In the genomic region with DNA sequence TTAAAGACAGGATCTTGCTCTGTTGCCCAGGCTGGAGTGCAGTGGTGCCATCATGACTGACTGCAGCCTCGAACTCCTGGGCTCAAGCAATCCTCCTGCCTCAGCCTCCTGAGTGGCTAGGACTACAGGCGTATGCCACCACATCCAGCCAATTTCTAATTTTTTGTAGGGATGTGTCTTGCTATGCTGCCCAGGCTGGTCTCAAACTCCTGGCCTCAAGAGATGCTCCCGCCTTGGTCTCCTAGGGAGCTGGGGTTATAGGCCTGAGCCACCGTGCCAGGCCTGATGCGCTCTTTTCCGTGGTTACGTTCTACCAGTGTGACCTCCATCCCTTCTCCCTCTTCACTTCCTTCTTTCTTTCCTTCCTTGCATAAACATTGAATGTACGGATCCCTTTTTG, we compare ENCODE assay signal across 32 cellular contexts. TPM values are rescaled to one million over a fixed set of nuclear protein-coding genes. Genes with fewer than 3 reads are reported as not detected.
A peak's percentile ranks its signal among the peaks of the same experiment; 100 is the strongest.
DNase-seq lines count a peak whose midpoint lies in the region; ATAC-seq and TF ChIP-seq lines count a peak whose summit lies in the region.
"Had no signal": no experiment of that assay in that cellular context is flagged by ENCODE, and none has a peak within 500 bp of the region (broad histone marks: within the 10 kb centered on the region; RNA-seq: fewer than 3 reads in every experiment).

No MANE protein-coding gene starts in this region.

- CTCF ChIA-PET in WTC11 (lab: Charles Lee), result interaction anchor here (1.4 kb wide), 1 partner anchor 390 kb away, joined by 3 read pairs; no protein-coding TSS in a partner anchor

- no peak overlapping the region for H3K27ac ChIP-seq in BLaER1 treated with 17β-estradiol and CSF1 and Interleukin-3, amounts not matched to agents 10 nM and 100 nM
- H3K27ac ChIP-seq: A549, ascending aorta, hepatocyte, lower lobe of right lung, prostate gland, right lobe of liver, upper lobe of left lung had no signal

- H3K36me3 Mint-ChIP-seq in activated CD4-positive, alpha-beta T cell treated with anti-CD3 and anti-CD28 coated beads, Interleukin-2, amount 10 ng/mL, durations not matched to agents 24 days and 14 days (ENCODE audit: low read depth), result peaks cover 65% of the 10 kb centered on the region
- no peaks in the 10 kb centered on the region for H3K36me3 Mint-ChIP-seq in WTC11
- H3K36me3 Mint-ChIP-seq in activated naive CD8-positive, alpha-beta T cell treated with anti-CD3 and anti-CD28 coated beads, Interleukin-2, amount 50 U/mL, for 24 hours (ENCODE audit: low read depth), result peaks cover 65% of the 10 kb centered on the region

- no peak overlapping the region for H3K4me3 Mint-ChIP-seq in activated CD4-positive, alpha-beta T cell treated with anti-CD3 and anti-CD28 coated beads, Interleukin-2, amount 10 ng/mL, durations not matched to agents 24 days and 14 days
- no peak overlapping the region for H3K4me3 Mint-ChIP-seq in WTC11
- peak overlapping the region; percentile 19 for H3K4me3 Mint-ChIP-seq in activated naive CD8-positive, alpha-beta T cell treated with anti-CD3 and anti-CD28 coated beads, Interleukin-2, amount 50 U/mL, for 24 hours
- H3K4me3 Mint-ChIP-seq: activated naive CD4-positive, alpha-beta T cell treated with anti-CD3 and anti-CD28 coated beads, Interleukin-2, amount 10 ng/mL, durations not matched to agents 7 days and 5 days; CD8-positive, alpha-beta memory T cell; HFFc6; naive thymus-derived CD8-positive, alpha-beta T cell had no signal

- no peak overlapping the region for H3K9ac ChIP-seq in BLaER1 treated with 17β-estradiol and CSF1 and Interleukin-3, amounts not matched to agents 10 nM and 100 nM

- H3K4me2 ChIP-seq in BLaER1 treated with 17β-estradiol and CSF1 and Interleukin-3, amounts not matched to agents 10 nM and 100 nM, result peak overlapping the region in 7 of 11 experiments; percentile 49 to 82 (median 64); a peak in 10 of 22 replicates
- H3K4me2 ChIP-seq: A549, hepatocyte had no signal

- no peak for TF ChIP-seq CTCF in WTC11 (IDR thresholded peaks at IDR 0.05)

- H3K9me3 ChIP-seq in BLaER1 treated with 17β-estradiol and CSF1 and Interleukin-3, amounts not matched to agents 10 nM and 100 nM (replicated peaks in 1 of 11), result peaks cover 22 to 32% (median 25%) of the 10 kb centered on the region in 11 experiments
- H3K9me3 ChIP-seq: ascending aorta, prostate gland, right lobe of liver had no signal

- peaks cover 0 to 10% (median 0%) of the 10 kb centered on the region in 11 experiments; a peak in 2 of 22 replicates for H3K36me3 ChIP-seq in BLaER1 treated with 17β-estradiol and CSF1 and Interleukin-3, amounts not matched to agents 10 nM and 100 nM
- H3K36me3 ChIP-seq: ascending aorta, lower lobe of right lung, prostate gland, right lobe of liver, upper lobe of left lung had no signal

- ATAC-seq in WTC11, result no peak
- peak; percentile 14 for ATAC-seq in activated naive CD8-positive, alpha-beta T cell treated with anti-CD3 and anti-CD28 coated beads, Interleukin-2, amount 50 U/mL, for 24 hours
- ATAC-seq: A549; GM12878; lower lobe of right lung; naive thymus-derived CD8-positive, alpha-beta T cell; Panc1; right lobe of liver; SK-N-SH treated with all-trans-retinoic acid at 6 μM for 48 hours had no signal

- POLR2A ChIA-PET in WTC11 (lab: Charles Lee), result no interaction called here

- no peak overlapping the region for H3K4me3 ChIP-seq in BLaER1 treated with 17β-estradiol and CSF1 and Interleukin-3, amounts not matched to agents 10 nM and 100 nM
- H3K4me3 ChIP-seq: A549, ascending aorta, GM12878, hepatocyte, lower lobe of right lung, prostate gland, right lobe of liver, upper lobe of left lung had no signal

- H3K9me3 Mint-ChIP-seq in activated CD4-positive, alpha-beta T cell treated with anti-CD3 and anti-CD28 coated beads, Interleukin-2, amount 10 ng/mL, durations not matched to agents 24 days and 14 days, result peaks cover 3% of the 10 kb centered on the region
- H3K9me3 Mint-ChIP-seq in WTC11, result peaks cover 18% of the 10 kb centered on the region
- peaks cover 19% of the 10 kb centered on the region for H3K9me3 Mint-ChIP-seq in activated naive CD8-positive, alpha-beta T cell treated with anti-CD3 and anti-CD28 coated beads, Interleukin-2, amount 50 U/mL, for 24 hours
- H3K9me3 Mint-ChIP-seq: HFFc6 had no signal

- peaks cover 40% of the 10 kb centered on the region for H3K4me1 Mint-ChIP-seq in activated CD4-positive, alpha-beta T cell treated with anti-CD3 and anti-CD28 coated beads, Interleukin-2, amount 10 ng/mL, durations not matched to agents 24 days and 14 days
- H3K4me1 Mint-ChIP-seq in WTC11, result peaks cover 7% of the 10 kb centered on the region
- peaks cover 64% of the 10 kb centered on the region for H3K4me1 Mint-ChIP-seq in activated naive CD8-positive, alpha-beta T cell treated with anti-CD3 and anti-CD28 coated beads, Interleukin-2, amount 50 U/mL, for 24 hours

- peak; percentile 52 for DNase-seq in activated CD4-positive, alpha-beta T cell treated with anti-CD3 and anti-CD28 coated beads, Interleukin-2, amount 10 ng/mL, durations not matched to agents 24 days and 14 days
- DNase-seq in activated CD4-positive, alpha-beta T cell treated with anti-CD3 and anti-CD28 coated beads for 4 hours, result no peak
- DNase-seq in WTC11 (ENCODE audit: low spot score) (no peak), COLO829 (ENCODE audit: low spot score) (no peak), COLO668 (lab: John Stamatoyannopoulos, UW; ENCODE audit: unreplicated experiment) (no peak)
- no peak for DNase-seq in activated naive CD8-positive, alpha-beta T cell treated with anti-CD3 and anti-CD28 coated beads, Interleukin-2, amount 50 U/mL, for 24 hours
- no peak for DNase-seq in stimulated activated CD4-positive, alpha-beta T cell treated with anti-CD3 and anti-CD28 coated beads, Interleukin-4, amount 100 ng/mL, for 1 hour
- DNase-seq: activated CD4-positive, alpha-beta T cell treated with anti-CD3 and anti-CD28 coated beads for 48 hours; activated naive CD4-positive, alpha-beta T cell treated with anti-CD3 and anti-CD28 coated beads, Interleukin-2, amount 10 ng/mL, durations not matched to agents 7 days and 5 days; CD8-positive, alpha-beta memory T cell; effector CD8-positive, alpha-beta T cell; GOT3; HFFc6; Kasumi-1; lower lobe of right lung; naive thymus-derived CD8-positive, alpha-beta T cell; NCI-H146; NCI-H345; NCI-H748 treated with DMSO at 0.1 percent for 48 hours; occipital lobe; Right ventricle myocardium superior; stimulated activated CD4-positive, alpha-beta T cell treated with anti-CD3 and anti-CD28 coated beads, Interleukin-2, amount 100 ng/mL, for 48 hours; upper lobe of left lung had no signal

- H3K4me1 ChIP-seq in BLaER1 treated with 17β-estradiol and CSF1 and Interleukin-3, amounts not matched to agents 10 nM and 100 nM, result peaks cover 4 to 37% (median 26%) of the 10 kb centered on the region in 10 experiments; a peak in 17 of 20 replicates
- H3K4me1 ChIP-seq: A549, ascending aorta, prostate gland had no signal

- no peaks in the 10 kb centered on the region for H3K27me3 ChIP-seq in BLaER1 treated with 17β-estradiol and CSF1 and Interleukin-3, amounts not matched to agents 10 nM and 100 nM
- H3K27me3 ChIP-seq: ascending aorta, hepatocyte, right lobe of liver, upper lobe of left lung had no signal

- H3K27me3 Mint-ChIP-seq in activated CD4-positive, alpha-beta T cell treated with anti-CD3 and anti-CD28 coated beads, Interleukin-2, amount 10 ng/mL, durations not matched to agents 24 days and 14 days, result no peaks in the 10 kb centered on the region
- H3K27me3 Mint-ChIP-seq in WTC11 (ENCODE audit: low read depth), result no peaks in the 10 kb centered on the region
- no peaks in the 10 kb centered on the region for H3K27me3 Mint-ChIP-seq in activated naive CD8-positive, alpha-beta T cell treated with anti-CD3 and anti-CD28 coated beads, Interleukin-2, amount 50 U/mL, for 24 hours
- H3K27me3 Mint-ChIP-seq: activated naive CD4-positive, alpha-beta T cell treated with anti-CD3 and anti-CD28 coated beads, Interleukin-2, amount 10 ng/mL, durations not matched to agents 7 days and 5 days had no signal

- intact Hi-C loops in activated CD4-positive, alpha-beta T cell treated with anti-CD3 and anti-CD28 coated beads, Interleukin-2, amount 10 ng/mL, durations not matched to agents 24 days and 14 days (cut with micrococcal nuclease), result loop anchor here (5.0 kb wide), 1 partner anchor 41 kb away; no protein-coding TSS in a partner anchor

- no peaks in the 10 kb centered on the region for H4K20me1 ChIP-seq in BLaER1 treated with 17β-estradiol and CSF1 and Interleukin-3, amounts not matched to agents 10 nM and 100 nM

- peak overlapping the region; percentile 67 for H3K27ac Mint-ChIP-seq in activated CD4-positive, alpha-beta T cell treated with anti-CD3 and anti-CD28 coated beads, Interleukin-2, amount 10 ng/mL, durations not matched to agents 24 days and 14 days
- H3K27ac Mint-ChIP-seq in WTC11, result no peak overlapping the region
- peak overlapping the region; percentile 74 for H3K27ac Mint-ChIP-seq in activated naive CD8-positive, alpha-beta T cell treated with anti-CD3 and anti-CD28 coated beads, Interleukin-2, amount 50 U/mL, for 24 hours
- H3K27ac Mint-ChIP-seq: activated naive CD4-positive, alpha-beta T cell treated with anti-CD3 and anti-CD28 coated beads, Interleukin-2, amount 10 ng/mL, durations not matched to agents 7 days and 5 days; HFFc6 had no signal

TF ChIP-seq in WTC11, 78 proteins besides CTCF, POLR2A, EP300 and RAD21:
- TF ChIP-seq ZNF121 (CRISPR knock-in tag; IDR thresholded peaks at IDR 0.05), result peak; percentile 75; the same call in 1 of the 2 replicates
- TF ChIP-seq, protein P1, sequence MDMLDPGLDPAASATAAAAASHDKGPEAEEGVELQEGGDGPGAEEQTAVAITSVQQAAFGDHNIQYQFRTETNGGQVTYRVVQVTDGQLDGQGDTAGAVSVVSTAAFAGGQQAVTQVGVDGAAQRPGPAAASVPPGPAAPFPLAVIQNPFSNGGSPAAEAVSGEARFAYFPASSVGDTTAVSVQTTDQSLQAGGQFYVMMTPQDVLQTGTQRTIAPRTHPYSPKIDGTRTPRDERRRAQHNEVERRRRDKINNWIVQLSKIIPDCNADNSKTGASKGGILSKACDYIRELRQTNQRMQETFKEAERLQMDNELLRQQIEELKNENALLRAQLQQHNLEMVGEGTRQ (CRISPR knock-in tag; IDR thresholded peaks at IDR 0.05), result no peak

RNA-seq across cellular contexts. Expression of gene IL15RA, which starts 34.2 kb away (rescaled TPM):
- total RNA-seq in activated CD4-positive, alpha-beta T cell treated with anti-CD3 and anti-CD28 coated beads, Interleukin-2, amount 10 ng/mL, durations not matched to agents 24 days and 14 days, result 24.4 and 25.5 TPM in 2 replicates
- 1.9 to 2.2 TPM (median 2.0 TPM) in 3 replicates for total RNA-seq in WTC11 (2021)
- total RNA-seq: occipital lobe had no signal

RNA-seq across cellular contexts. Expression of gene IL2RA, which starts 50.6 kb away (rescaled TPM):
- 965 and 989 TPM in 2 replicates for total RNA-seq in activated CD4-positive, alpha-beta T cell treated with anti-CD3 and anti-CD28 coated beads, Interleukin-2, amount 10 ng/mL, durations not matched to agents 24 days and 14 days
- total RNA-seq in WTC11 (2021), result 0.31 to 0.41 TPM (median 0.32 TPM) in 3 replicates
- total RNA-seq: ascending aorta, hepatocyte, HFFc6, occipital lobe had no signal

Comparison
In these comparisons a context has a peak if more than half of its experiments do, and no peak if none do; other contexts are left out.
1. RNA of gene IL2RA, which starts 50.6 kb away (total RNA-seq): 965 to 989 TPM in activated CD4-positive, alpha-beta T cell treated with anti-CD3 and anti-CD28 coated beads, Interleukin-2, amount 10 ng/mL, durations not matched to agents 24 days and 14 days; 0.31 to 0.41 TPM in WTC11; every median in the first group is over 100 times any median in the second.